In genomic region chr6:79079425-79080130, GRCh38 we compare ENCODE assay signal across 8 cellular contexts. TPM values are rescaled to one million over a fixed set of nuclear protein-coding genes. Genes with fewer than 3 reads are reported as not detected.
DNase-seq lines count a peak whose midpoint lies in the region; ATAC-seq and TF ChIP-seq lines count a peak whose summit lies in the region.

No MANE protein-coding gene starts in this region.

- H3K27me3 Mint-ChIP-seq in activated CD4-positive, alpha-beta T cell treated with anti-CD3 and anti-CD28 coated beads, Interleukin-2, amount 10 ng/mL, durations not matched to agents 7 days and 5 days: peaks cover 20% of the 10 kb centered on the region

- H3K4me1 ChIP-seq in SJCRH30 (peaks cover 11% of the 10 kb centered on the region; the same call in 1 of the 2 replicates), rectal smooth muscle tissue (ENCODE audit: control insufficient read depth, insufficient read depth, low read length) (peaks cover 10% of the 10 kb centered on the region)

- POLR2A ChIA-PET in activated CD4-positive, alpha-beta T cell treated with anti-CD3 and anti-CD28 coated beads, Interleukin-2, amount 10 ng/mL, durations not matched to agents 7 days and 5 days (lab: Charles Lee): no interaction called here

- H3K36me3 ChIP-seq in SJCRH30: peaks cover 7% of the 10 kb centered on the region
- no peaks in the 10 kb centered on the region for H3K36me3 ChIP-seq in rectal smooth muscle tissue (ENCODE audit: control insufficient read depth, insufficient read depth, low read length)

- no peak overlapping the region for H3K9ac ChIP-seq in rectal smooth muscle tissue (ENCODE audit: low read length)

- no peaks in the 10 kb centered on the region for H3K9me3 Mint-ChIP-seq in activated CD4-positive, alpha-beta T cell treated with anti-CD3 and anti-CD28 coated beads, Interleukin-2, amount 10 ng/mL, durations not matched to agents 7 days and 5 days

- peak overlapping the region; percentile 100 for H3K4me3 ChIP-seq in SJCRH30
- peak overlapping the region; percentile 30 for H3K4me3 ChIP-seq in rectal smooth muscle tissue (ENCODE audit: low read length)

- peak overlapping the region; percentile 99 for H3K27ac Mint-ChIP-seq in activated CD4-positive, alpha-beta T cell treated with anti-CD3 and anti-CD28 coated beads, Interleukin-2, amount 10 ng/mL, durations not matched to agents 7 days and 5 days

- no peak for TF ChIP-seq POLR2A in erythroblast (IDR thresholded peaks at IDR 0.05; ENCODE audit: low read length)

- peaks cover 40% of the 10 kb centered on the region for H3K4me1 Mint-ChIP-seq in activated CD4-positive, alpha-beta T cell treated with anti-CD3 and anti-CD28 coated beads, Interleukin-2, amount 10 ng/mL, durations not matched to agents 7 days and 5 days

- peak overlapping the region; percentile 93 for H3K4me3 Mint-ChIP-seq in activated CD4-positive, alpha-beta T cell treated with anti-CD3 and anti-CD28 coated beads, Interleukin-2, amount 10 ng/mL, durations not matched to agents 7 days and 5 days

- H3K36me3 Mint-ChIP-seq in activated CD4-positive, alpha-beta T cell treated with anti-CD3 and anti-CD28 coated beads, Interleukin-2, amount 10 ng/mL, durations not matched to agents 7 days and 5 days (ENCODE audit: low read depth): peaks cover 17% of the 10 kb centered on the region

- CTCF ChIA-PET in activated CD4-positive, alpha-beta T cell treated with anti-CD3 and anti-CD28 coated beads, Interleukin-2, amount 10 ng/mL, durations not matched to agents 7 days and 5 days (lab: Charles Lee): no interaction called here

- H3K9me3 ChIP-seq in SJCRH30 (replicated peaks): no peaks in the 10 kb centered on the region

- H3K27me3 ChIP-seq in SJCRH30 (no peaks in the 10 kb centered on the region), rectal smooth muscle tissue (ENCODE audit: control insufficient read depth, insufficient read depth, low read length) (no peaks in the 10 kb centered on the region)

- H3K27ac ChIP-seq in SJCRH30 (peak overlapping the region; percentile 98), rectal smooth muscle tissue (ENCODE audit: low read depth, low read length) (peak overlapping the region; percentile 97)

- no peak for ATAC-seq in GM19035 (IDR thresholded peaks at IDR 0.05; ENCODE audit: unreplicated experiment)

- no peak for DNase-seq in activated CD4-positive, alpha-beta T cell treated with anti-CD3 and anti-CD28 coated beads, Interleukin-2, amount 10 ng/mL, durations not matched to agents 7 days and 5 days
- DNase-seq in activated CD4-positive, alpha-beta T cell treated with anti-CD3 and anti-CD28 coated beads, Interleukin-2, amount 50 U/mL, for 1 hour: no peak
- DNase-seq in SJCRH30 (peak in 1 of 2 experiments; percentile 47), erythroblast (lab: John Stamatoyannopoulos, UW) (peak; percentile 45 to 51), SKM-1 (lab: John Stamatoyannopoulos, UW; ENCODE audit: unreplicated experiment) (no peak), SW 1271 (lab: John Stamatoyannopoulos, UW) (no peak)

RNA-seq across cellular contexts. Expression of gene PHIP, which starts 1.5 kb away (rescaled TPM):
- total RNA-seq in activated CD4-positive, alpha-beta T cell treated with anti-CD3 and anti-CD28 coated beads, Interleukin-2, amount 10 ng/mL, durations not matched to agents 7 days and 5 days: 10 to 100 TPM; 31.6 to 33.9 TPM
- 41.7 and 51.3 TPM in 2 replicates for total RNA-seq in SJCRH30 (2014; rRNA removed; shearing (Covaris generic))

Comparison
In these comparisons a context has a peak if more than half of its experiments do, and no peak if none do; other contexts are left out.
1. DNase-seq: peak in erythroblast (2 of 2); none in activated CD4-positive, alpha-beta T cell treated with anti-CD3 and anti-CD28 coated beads, Interleukin-2, amount 10 ng/mL, durations not matched to agents 7 days and 5 days (single experiment), activated CD4-positive, alpha-beta T cell treated with anti-CD3 and anti-CD28 coated beads, Interleukin-2, amount 50 U/mL, for 1 hour (single experiment), SKM-1 (single experiment) and SW 1271 (0 of 2).